Comparison of ENCODE assay signal across 8 cellular contexts in the genomic region with DNA sequence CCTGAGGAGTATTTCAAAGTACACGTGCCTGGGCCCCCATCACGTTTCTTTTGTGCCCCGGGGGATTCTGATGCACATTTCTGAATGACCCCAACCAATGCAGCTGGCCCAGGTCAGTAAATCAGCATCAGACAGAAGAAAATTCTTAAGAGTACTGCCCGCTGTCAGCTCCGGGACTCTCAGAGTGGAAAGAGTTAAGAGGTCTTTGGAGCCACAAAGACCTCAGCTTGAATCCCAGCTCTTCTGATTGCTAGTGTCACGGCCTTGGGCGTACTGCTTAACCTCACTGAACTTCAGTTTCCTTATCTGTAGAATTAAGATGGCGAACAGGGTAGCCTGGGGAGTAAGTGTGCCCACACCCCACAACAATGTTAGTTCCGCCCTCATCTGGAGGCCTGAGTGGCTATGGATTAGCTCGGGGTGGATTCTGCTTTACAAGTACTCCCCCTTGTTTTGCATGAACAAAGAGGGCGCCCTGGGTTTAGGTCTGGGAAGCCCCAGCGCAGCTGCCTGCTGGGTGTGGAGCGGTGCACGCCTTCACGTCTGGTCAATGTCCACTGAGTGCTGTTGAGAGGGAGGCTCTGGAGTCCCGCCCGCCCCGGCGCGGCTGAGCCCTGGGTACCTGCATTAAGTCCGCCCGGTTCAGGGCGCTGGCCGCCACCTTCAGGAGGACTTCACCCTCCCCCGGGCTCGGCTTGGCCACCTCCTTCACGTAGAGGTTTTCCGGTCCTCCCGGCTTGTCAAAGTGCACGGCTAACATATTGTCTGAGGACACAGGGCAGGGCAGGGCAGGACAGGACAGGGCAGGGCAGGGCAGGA. TPM values are rescaled to one million over a fixed set of nuclear protein-coding genes. Genes with fewer than 3 reads are reported as not detected.
DNase-seq lines count a peak whose midpoint lies in the region; ATAC-seq lines count a peak whose summit lies in the region.

No MANE protein-coding gene starts in this region.

- H3K4me1 ChIP-seq in rectal smooth muscle tissue (ENCODE audit: control insufficient read depth, insufficient read depth, low read length) = peaks cover 8% of the 10 kb centered on the region

- H3K27me3 ChIP-seq in rectal smooth muscle tissue (ENCODE audit: control insufficient read depth, insufficient read depth, low read length) = no peaks in the 10 kb centered on the region

- peaks cover 16% of the 10 kb centered on the region for H3K4me1 Mint-ChIP-seq in activated naive CD8-positive, alpha-beta T cell treated with anti-CD3 and anti-CD28 coated beads, Interleukin-2, amount 50 U/mL, for 24 hours

- DNase-seq in EH (ENCODE audit: low read depth) (peak; percentile 81), NCI-H526 treated with DMSO at 0.1 percent for 48 hours (lab: John Stamatoyannopoulos, UW) (peak; percentile 85), left ventricle myocardium superior (peak; percentile 82), NOMO-1 treated with dmso at 0.1 percent for 144 hours (lab: John Stamatoyannopoulos, UW; ENCODE audit: unreplicated experiment) (no peak)
- peak; percentile 49 for DNase-seq in activated naive CD8-positive, alpha-beta T cell treated with anti-CD3 and anti-CD28 coated beads, Interleukin-2, amount 50 U/mL, for 24 hours

- intact Hi-C loops in left ventricle myocardium superior (cut with micrococcal nuclease) = no loop called here

- peak; percentile 79 for ATAC-seq in GM19452 (IDR thresholded peaks at IDR 0.05; ENCODE audit: unreplicated experiment)
- ATAC-seq in HG03469 (IDR thresholded peaks at IDR 0.05; ENCODE audit: unreplicated experiment) = peak; percentile 78
- peak; percentile 66 for ATAC-seq in activated naive CD8-positive, alpha-beta T cell treated with anti-CD3 and anti-CD28 coated beads, Interleukin-2, amount 50 U/mL, for 24 hours
- peak; percentile 73 for ATAC-seq in left ventricle myocardium superior

- H3K36me3 Mint-ChIP-seq in activated naive CD8-positive, alpha-beta T cell treated with anti-CD3 and anti-CD28 coated beads, Interleukin-2, amount 50 U/mL, for 24 hours (ENCODE audit: low read depth) = no peaks in the 10 kb centered on the region

- H3K27ac ChIP-seq in rectal smooth muscle tissue (ENCODE audit: low read depth, low read length) = peak overlapping the region; percentile 93

- peak overlapping the region; percentile 63 for H3K9ac ChIP-seq in rectal smooth muscle tissue (ENCODE audit: low read length)

- H3K36me3 ChIP-seq in rectal smooth muscle tissue (ENCODE audit: control insufficient read depth, insufficient read depth, low read length) = peaks cover 8% of the 10 kb centered on the region

- peak overlapping the region; percentile 84 for H3K4me3 Mint-ChIP-seq in activated naive CD8-positive, alpha-beta T cell treated with anti-CD3 and anti-CD28 coated beads, Interleukin-2, amount 50 U/mL, for 24 hours

- no peaks in the 10 kb centered on the region for H3K9me3 Mint-ChIP-seq in activated naive CD8-positive, alpha-beta T cell treated with anti-CD3 and anti-CD28 coated beads, Interleukin-2, amount 50 U/mL, for 24 hours

- peak overlapping the region; percentile 80 for H3K27ac Mint-ChIP-seq in activated naive CD8-positive, alpha-beta T cell treated with anti-CD3 and anti-CD28 coated beads, Interleukin-2, amount 50 U/mL, for 24 hours

- no peaks in the 10 kb centered on the region for H3K27me3 Mint-ChIP-seq in activated naive CD8-positive, alpha-beta T cell treated with anti-CD3 and anti-CD28 coated beads, Interleukin-2, amount 50 U/mL, for 24 hours

- H3K4me3 ChIP-seq in rectal smooth muscle tissue (ENCODE audit: low read length) = peak overlapping the region; percentile 65

RNA-seq across cellular contexts. Expression of a gene that starts 0.9 kb away (rescaled TPM):
- 13.3 TPM for total RNA-seq in left ventricle myocardium superior

RNA-seq across cellular contexts. Expression of a gene that starts 7.7 kb away (rescaled TPM):
- total RNA-seq in left ventricle myocardium superior = 58.2 TPM

RNA-seq across cellular contexts. Expression of a gene that starts 34.2 kb away (rescaled TPM):
- total RNA-seq in left ventricle myocardium superior = 3.2 TPM

RNA-seq across cellular contexts. Expression of a gene that starts 36.6 kb away (rescaled TPM):
- total RNA-seq in left ventricle myocardium superior = 8.0 TPM

RNA-seq across cellular contexts. Expression of a gene that starts 39.4 kb away (rescaled TPM):
- total RNA-seq in left ventricle myocardium superior = 0.62 TPM
